1 cellular context compared by ENCODE assay signal in genomic region chr6:21898107-21898796, GRCh38.
TF ChIP-seq lines count a peak whose summit lies in the region.

No MANE protein-coding gene starts in this region.

TF ChIP-seq in GM23338, 12 proteins besides CTCF, POLR2A, EP300 and RAD21 (continued from another document):
- TF ChIP-seq REST (IDR thresholded peaks at IDR 0.05; ENCODE audit: unreplicated experiment) (no peak), POLR2AphosphoS5 (IDR thresholded peaks at IDR 0.05; ENCODE audit: low read depth) (no peak), EZH2phosphoT487 (IDR thresholded peaks at IDR 0.05; ENCODE audit: unreplicated experiment) (no peak), ZNF331 (CRISPR knock-in tag; IDR thresholded peaks at IDR 0.05; ENCODE audit: low read depth) (no peak), ZNF114 (CRISPR knock-in tag; IDR thresholded peaks at IDR 0.05) (no peak)
